In genomic region chr12:71582925-71583324, GRCh38 we compare ENCODE assay signal across 11 cellular contexts.
"Had no signal": no experiment of that assay in that cellular context is flagged by ENCODE, and none has a peak within 500 bp of the region (broad histone marks: within the 10 kb centered on the region; RNA-seq: fewer than 3 reads in every experiment).

No MANE protein-coding gene starts in this region.

- DNase-seq: GM23248, GOT3, H7, H9, HCEC 1CT, HFFc6 had no signal

- H3K9ac ChIP-seq: GM23248 had no signal

- H3K4me1 ChIP-seq: HAP-1 had no signal

- H3K4me3 ChIP-seq: GM23248, GM23338, HAP-1 had no signal

- ATAC-seq: GM23338, HCT116 had no signal

- H3K4me2 ChIP-seq: GM23338 had no signal

- H3K36me3 ChIP-seq: HAP-1 had no signal

- H3K9me3 ChIP-seq: HAP-1 had no signal

- H3K27ac ChIP-seq: GM23248 had no signal

- H2AFZ ChIP-seq: GM23248, GM23338 had no signal

- FAIRE-seq: H1, H54 had no signal
